ENCODE assay signal across 8 cellular contexts in the genomic region with DNA sequence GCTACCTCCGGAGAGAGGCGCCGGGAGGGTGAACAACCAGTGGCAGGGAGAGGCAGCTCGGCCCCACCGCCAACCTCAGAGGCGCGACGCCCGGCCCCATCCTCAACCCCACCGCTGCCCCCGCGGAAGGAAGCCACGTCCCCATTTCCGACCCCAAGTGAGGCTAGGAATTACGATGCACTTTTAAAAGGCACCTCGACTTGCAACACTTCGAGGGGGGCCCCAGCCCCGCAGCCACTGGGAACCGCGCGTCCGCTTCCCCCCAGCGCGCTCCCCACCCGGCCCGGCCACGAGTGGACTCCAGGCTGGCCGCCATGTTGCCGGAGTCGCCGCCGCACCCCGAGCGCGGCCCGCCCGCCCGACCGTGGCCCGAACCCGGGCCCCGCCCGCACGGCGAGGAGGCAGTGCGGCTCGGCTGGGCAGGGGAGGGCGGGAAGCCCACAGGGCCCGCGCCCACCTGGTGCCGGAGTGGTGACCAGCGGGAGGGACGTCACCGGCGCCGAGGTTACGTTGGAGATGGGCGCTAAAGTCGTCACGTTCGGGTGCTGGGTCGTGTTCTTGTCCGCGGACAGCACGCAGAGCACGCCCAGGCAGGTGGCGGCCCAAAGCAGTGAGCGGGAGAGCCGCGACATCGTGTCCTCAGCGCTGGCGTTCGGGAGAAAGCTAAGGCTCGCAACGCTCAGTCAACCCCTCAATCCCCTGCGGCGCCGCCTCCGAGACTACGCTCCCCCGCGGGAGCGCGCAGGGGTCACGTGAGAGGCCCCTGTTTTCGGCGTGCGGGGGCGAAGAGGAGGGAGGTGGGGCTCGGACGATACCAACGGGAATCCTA. TPM values are rescaled to one million over a fixed set of nuclear protein-coding genes. Genes with fewer than 3 reads are reported as not detected.
DNase-seq lines count a peak whose midpoint lies in the region; ATAC-seq and TF ChIP-seq lines count a peak whose summit lies in the region.

Gene CD164, minus strand, starts transcription at position 721 of the 829 bp plus-strand sequence. Its CDS starts 89 bp downstream, at position 632.

- no peaks in the 10 kb centered on the region for H3K27me3 Mint-ChIP-seq in activated B cell treated with CpG ODN at 0.5 μM for 24 hours

- peaks cover 47% of the 10 kb centered on the region for H3K4me1 Mint-ChIP-seq in activated B cell treated with CpG ODN at 0.5 μM for 24 hours

- no peak for TF ChIP-seq CTCF in activated B cell treated with CpG ODN at 0.5 μM for 24 hours (IDR thresholded peaks at IDR 0.05)

- H3K9me3 Mint-ChIP-seq in activated B cell treated with CpG ODN at 0.5 μM for 24 hours = no peaks in the 10 kb centered on the region

- peaks cover 45% of the 10 kb centered on the region for H3K36me3 Mint-ChIP-seq in activated B cell treated with CpG ODN at 0.5 μM for 24 hours (ENCODE audit: low read depth)

- ATAC-seq in GM18907 (IDR thresholded peaks at IDR 0.05; ENCODE audit: unreplicated experiment) (peak; percentile 65), HG03139 (IDR thresholded peaks at IDR 0.05; ENCODE audit: unreplicated experiment) (peak; percentile 50), activated B cell treated with CpG ODN at 0.5 μM for 24 hours (ENCODE audit: low read depth) (peak; percentile 62)

- H3K27ac Mint-ChIP-seq in activated B cell treated with CpG ODN at 0.5 μM for 24 hours = peak within 1 kb of the TSS; percentile 99

- H3K4me3 Mint-ChIP-seq in activated B cell treated with CpG ODN at 0.5 μM for 24 hours = peak within 1 kb of the TSS; percentile 97

- peak within 1 kb of the TSS; percentile 100 for H3K27ac ChIP-seq in caudate nucleus (ENCODE audit: low read depth, low read length)

- intact Hi-C loops in activated B cell treated with CpG ODN at 0.5 μM for 24 hours (cut with micrococcal nuclease) = loop anchor here (1.0 to 10.0 kb wide), 17 partner anchors 8 to 1493 kb away; partner anchors contain the start of genes AFG1L, AK9, AMD1 and ARMC2

- DNase-seq in AG08395 (ENCODE audit: low spot score) = peak; percentile 97
- peak; percentile 93 for DNase-seq in NCI-H226
- DNase-seq in activated B cell treated with CpG ODN at 0.5 μM for 24 hours = no peak
- DNase-seq in caudate nucleus (lab: John Stamatoyannopoulos, UW) = peak in 58 of 61 donors; percentile 25 to 99 (median 93)
- DNase-seq in iris pigment epithelial cell (ENCODE audit: low read depth) = peak; percentile 94
- peak; percentile 84 to 86 for DNase-seq in stimulated activated CD4-positive, alpha-beta T cell treated with anti-CD3 and anti-CD28 coated beads, Interleukin-12 subunit alpha, Interleukin-12 subunit beta, amount 100 ng/mL, for 24 hours (ENCODE audit: low read depth in 2 of 2)

- POLR2A ChIA-PET in activated B cell treated with CpG ODN at 0.5 μM for 24 hours (lab: Charles Lee) = interaction anchor here (0.7 to 4.7 kb wide), 28 partner anchors 8 to 1493 kb away, joined by 3 to 104 read pairs (median 6); partner anchors contain the start of genes AFG1L, AK9, AMD1 and CDC40

- CTCF ChIA-PET in activated B cell treated with CpG ODN at 0.5 μM for 24 hours (lab: Charles Lee) = interaction anchor here (1.1 to 5.5 kb wide), 5 partner anchors 8 to 309 kb away, joined by 3 to 118 read pairs (median 13); partner anchors contain the start of genes AK9, CEP57L1, FIG4 and PPIL6

RNA-seq across cellular contexts. Expression of gene CD164, which starts in this region (rescaled TPM):
- 165 and 189 TPM in 2 replicates for total RNA-seq in activated B cell treated with CpG ODN at 0.5 μM for 24 hours
